1 cellular context compared by ENCODE assay signal in genomic region chr19:2799273-2800020, GRCh38.
TF ChIP-seq lines count a peak whose summit lies in the region.

No MANE protein-coding gene starts in this region.

TF ChIP-seq in H1, 55 proteins besides CTCF, POLR2A, EP300 and RAD21:
- TF ChIP-seq TCF12 (IDR thresholded peaks at IDR 0.05; ENCODE audit: low read depth, low read length) (no peak), SUZ12 (IDR thresholded peaks at IDR 0.05; ENCODE audit: low read length) (no peak), ATF2 (IDR thresholded peaks at IDR 0.05; ENCODE audit: low read length) (no peak), CREB1 (IDR thresholded peaks at IDR 0.05) (no peak), JUND (IDR thresholded peaks at IDR 0.05; ENCODE audit: low read length) (no peak), BACH1 (IDR thresholded peaks at IDR 0.05; ENCODE audit: low read length) (no peak), ASH2L (IDR thresholded peaks at IDR 0.05; ENCODE audit: low read length) (no peak), CHD2 (IDR thresholded peaks at IDR 0.05; ENCODE audit: low read length) (no peak), KDM5A (IDR thresholded peaks at IDR 0.05; ENCODE audit: low read length) (no peak), SRF (IDR thresholded peaks at IDR 0.05; ENCODE audit: low read depth, low read length) (no peak), HDAC6 (IDR thresholded peaks at IDR 0.05; ENCODE audit: low read depth, low read length) (no peak), ZNF274 (IDR thresholded peaks at IDR 0.05; ENCODE audit: borderline replicate concordance, extremely low read depth, low read length) (no peak), SP1 (IDR thresholded peaks at IDR 0.05; ENCODE audit: low read depth, low read length) (no peak), E2F6 (IDR thresholded peaks at IDR 0.05) (no peak), KDM1A (IDR thresholded peaks at IDR 0.05; ENCODE audit: borderline replicate concordance, low read length) (no peak), HDAC2 (IDR thresholded peaks at IDR 0.05; ENCODE audit: borderline replicate concordance in 1 of 2, low read depth in 2 of 2, low read length in 2 of 2) (no peak), BCL11A (IDR thresholded peaks at IDR 0.05; ENCODE audit: low read depth in 2 of 2, low read length in 2 of 2) (no peak), CBX5 (IDR thresholded peaks at IDR 0.05; ENCODE audit: low read depth, low read length) (no peak), RXRA (IDR thresholded peaks at IDR 0.05; ENCODE audit: insufficient read depth, low read depth, low read length) (no peak)
